Comparison of ENCODE assay signal across 7 cellular contexts in the genomic region with DNA sequence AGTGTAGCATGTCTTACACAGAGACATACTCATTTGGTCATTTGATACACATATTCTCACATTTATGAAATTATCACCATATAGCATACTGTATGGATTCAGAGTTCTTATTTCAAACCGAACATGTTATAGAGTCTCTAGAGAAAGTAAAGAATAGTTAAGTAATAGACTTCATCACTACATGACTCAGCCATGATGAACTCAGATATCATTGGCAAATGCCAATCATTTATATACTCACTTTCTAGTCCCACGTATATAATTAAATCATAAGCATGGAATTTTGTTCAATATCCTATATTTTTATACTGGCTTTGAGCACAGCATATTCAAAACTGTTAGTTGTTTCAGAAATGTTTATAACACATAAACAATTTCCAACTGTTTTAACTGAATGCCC.
"Had no signal": no experiment of that assay in that cellular context is flagged by ENCODE, and none has a peak within 500 bp of the region (broad histone marks: within the 10 kb centered on the region; RNA-seq: fewer than 3 reads in every experiment).

No MANE protein-coding gene starts in this region.

- ATAC-seq: GM23338, HepG2 had no signal

- FAIRE-seq: H1, H54, HepG2 had no signal

- H3K4me3 ChIP-seq: GM23338 had no signal

- DNase-seq: H9, HCEC 1CT, KBM-7 had no signal
